Comparison of ENCODE assay signal across 18 cellular contexts in genomic region chr6:101465871-101466270, GRCh38.
DNase-seq lines count a peak whose midpoint lies in the region; ATAC-seq and TF ChIP-seq lines count a peak whose summit lies in the region.
"Had no signal": no experiment of that assay in that cellular context is flagged by ENCODE, and none has a peak within 500 bp of the region (broad histone marks: within the 10 kb centered on the region; RNA-seq: fewer than 3 reads in every experiment).

No MANE protein-coding gene starts in this region.

- POLR2A ChIA-PET in RWPE1 (lab: Yijun Ruan, JAX; ENCODE audit: low non-redundant PET) = no interaction called here

- DNase-seq in NCI-H446 treated with DMSO at 0.1 percent for 48 hours (lab: John Stamatoyannopoulos, UW) = peak; percentile 19
- DNase-seq in NCI-H82 treated with DMSO at 0.1 percent for 48 hours (lab: John Stamatoyannopoulos, UW; ENCODE audit: unreplicated experiment) = peak; percentile 82
- no peak for DNase-seq in heart right ventricle
- DNase-seq in right atrium auricular region (ENCODE audit: low spot score) = no peak
- DNase-seq in tibial nerve (ENCODE audit: low spot score in 2 of 2) = no peak
- DNase-seq in RWPE1 (ENCODE audit: low spot score) = no peak
- DNase-seq in AG20443 (ENCODE audit: low spot score) = no peak
- DNase-seq: BE2C; C1 segment of cervical spinal cord; CD4-positive, CD25-positive, alpha-beta regulatory T cell; CD8-positive, alpha-beta memory T cell; COR-L47; DMS 273 treated with DMSO at 0.1 percent for 48 hours; DMS53; DND-41; EL; H9 had no signal

- H3K4me3 ChIP-seq in heart right ventricle (no peak overlapping the region), right atrium auricular region (no peak overlapping the region), tibial nerve (no peak overlapping the region)
- H3K4me3 ChIP-seq: GM12878 had no signal

- intact Hi-C loops in heart right ventricle (cut with DNase I) = no loop called here

- CTCF ChIA-PET in RWPE1 (lab: Yijun Ruan, JAX) = no interaction called here

- peak in 6 of 8 donors; percentile 11 to 91 (median 40) for ATAC-seq in heart right ventricle
- ATAC-seq: GM12878 had no signal

- WGBS in heart right ventricle, 2 donors = 17 to 19% methylated on average over 1 of the region's 1 CpG
- 30 to 40% methylated on average over 1 of the region's 1 CpG for WGBS in tibial nerve, 2 donors

- H3K27me3 ChIP-seq in heart right ventricle (no peaks in the 10 kb centered on the region), right atrium auricular region (no peaks in the 10 kb centered on the region), tibial nerve (no peaks in the 10 kb centered on the region)
- H3K27me3 ChIP-seq: BE2C had no signal

- TF ChIP-seq EP300 in tibial nerve (IDR thresholded peaks at IDR 0.05) = no peak

- H3K27ac ChIP-seq in heart right ventricle (peak overlapping the region in 1 of 10 donors; percentile 40), right atrium auricular region (peak overlapping the region; percentile 42 to 81), tibial nerve (no peak overlapping the region), RWPE1 (no peak overlapping the region)

- H3K9me3 ChIP-seq in heart right ventricle = no peaks in the 10 kb centered on the region
- no peaks in the 10 kb centered on the region for H3K9me3 ChIP-seq in right atrium auricular region
- no peaks in the 10 kb centered on the region for H3K9me3 ChIP-seq in tibial nerve

- no peak for TF ChIP-seq POLR2A in tibial nerve (IDR thresholded peaks at IDR 0.05)

- no peaks in the 10 kb centered on the region for H3K36me3 ChIP-seq in heart right ventricle
- H3K36me3 ChIP-seq in right atrium auricular region = no peaks in the 10 kb centered on the region
- no peaks in the 10 kb centered on the region for H3K36me3 ChIP-seq in tibial nerve

- TF ChIP-seq CTCF in heart right ventricle (IDR thresholded peaks at IDR 0.05) (no peak), right atrium auricular region (IDR thresholded peaks at IDR 0.05) (no peak), tibial nerve (IDR thresholded peaks at IDR 0.05) (no peak), RWPE1 (conservative IDR thresholded peaks at IDR 0.05; ENCODE audit: low read depth) (no peak)

- H3K4me1 ChIP-seq in heart right ventricle (no peaks in the 10 kb centered on the region), right atrium auricular region (peaks cover 0 to 12% of the 10 kb centered on the region in 2 donors), tibial nerve (no peaks in the 10 kb centered on the region)

Comparison
In these comparisons a context has a peak if more than half of its experiments do, and no peak if none do; other contexts are left out.
1. DNase-seq: peak in NCI-H446 treated with DMSO at 0.1 percent for 48 hours (single experiment) and NCI-H82 treated with DMSO at 0.1 percent for 48 hours (single experiment); none in heart right ventricle (0 of 2), right atrium auricular region (single experiment), tibial nerve (0 of 2), RWPE1 (single experiment) and AG20443 (single experiment).
2. H3K27ac ChIP-seq: peak in right atrium auricular region (2 of 2); none in tibial nerve (0 of 4) and RWPE1 (single experiment).